In genomic region chr9:32524558-32525461, GRCh38 we compare ENCODE assay signal across 1 cellular context.
TF ChIP-seq lines count a peak whose summit lies in the region.

No MANE protein-coding gene starts in this region.

TF ChIP-seq in HepG2, 621 proteins besides CTCF, POLR2A, EP300 and RAD21 (continued from another document):
- no peak for TF ChIP-seq ZNF33A (CRISPR knock-in tag; IDR thresholded peaks at IDR 0.05; ENCODE audit: borderline replicate concordance)
TF ChIP-seq in HepG2: peak in this region for 22.
